In the genomic region with DNA sequence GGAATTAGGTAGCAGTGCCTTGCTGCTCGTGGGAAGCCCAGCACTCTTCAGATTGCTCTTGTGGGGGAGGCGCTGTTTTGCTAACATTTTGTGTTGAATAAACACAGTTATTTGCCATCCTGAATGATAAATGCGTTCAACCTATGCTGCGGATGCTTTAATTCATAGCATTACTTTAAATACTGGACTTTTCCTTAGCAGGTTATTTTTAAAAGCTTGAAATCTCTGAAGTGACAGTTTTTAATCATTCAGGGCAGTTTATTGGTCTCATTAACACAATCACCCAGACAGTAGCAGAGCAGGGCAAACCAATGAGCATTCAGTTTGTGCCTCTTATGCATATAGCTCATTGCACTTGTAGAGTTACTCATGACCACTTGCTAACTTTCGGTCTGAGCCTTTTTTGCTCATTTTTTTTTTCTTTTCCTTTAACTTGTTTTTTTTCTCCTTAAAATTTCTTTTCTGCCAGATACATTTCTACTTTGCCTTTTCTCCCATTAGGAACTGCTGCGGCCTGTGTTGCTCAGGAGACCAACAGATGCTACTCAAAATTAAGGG, we compare ENCODE assay signal across 19 cellular contexts. TPM values are rescaled to one million over a fixed set of nuclear protein-coding genes. Genes with fewer than 3 reads are reported as not detected.
DNase-seq lines count a peak whose midpoint lies in the region; ATAC-seq and TF ChIP-seq lines count a peak whose summit lies in the region.
"Had no signal": no experiment of that assay in that cellular context is flagged by ENCODE, and none has a peak within 500 bp of the region (broad histone marks: within the 10 kb centered on the region; RNA-seq: fewer than 3 reads in every experiment).

No MANE protein-coding gene starts in this region.

- no peaks in the 10 kb centered on the region for H3K36me3 Mint-ChIP-seq in osteocyte (ENCODE audit: unreplicated experiment)
- H3K36me3 Mint-ChIP-seq in type B pancreatic cell = no peaks in the 10 kb centered on the region
- H3K36me3 Mint-ChIP-seq: CD8-positive, alpha-beta T cell had no signal

- no peaks in the 10 kb centered on the region for H3K9me3 ChIP-seq in HEK293 (ENCODE audit: control insufficient read depth, insufficient read depth, low read depth, low read length)
- H3K9me3 ChIP-seq: A549, Caco-2 had no signal

- H3K4me1 Mint-ChIP-seq in osteocyte (ENCODE audit: unreplicated experiment) (peaks cover 10% of the 10 kb centered on the region), type B pancreatic cell (ENCODE audit: unreplicated experiment) (peaks cover 10% of the 10 kb centered on the region)

- no peaks in the 10 kb centered on the region for H3K9me3 Mint-ChIP-seq in osteocyte (ENCODE audit: unreplicated experiment)
- H3K9me3 Mint-ChIP-seq in type B pancreatic cell = no peaks in the 10 kb centered on the region
- H3K9me3 Mint-ChIP-seq: CD4-positive, alpha-beta T cell; CD8-positive, alpha-beta T cell had no signal

- peak; percentile 2 for DNase-seq in inferior parietal cortex (ENCODE audit: extremely low spot score)
- DNase-seq in osteocyte (ENCODE audit: extremely low spot score, unreplicated experiment) = peak; percentile 6
- DNase-seq in type B pancreatic cell (ENCODE audit: extremely low spot score, unreplicated experiment) = peak; percentile 4
- DNase-seq in UCSD-AML1 (lab: John Stamatoyannopoulos, UW; ENCODE audit: unreplicated experiment) = no peak
- DNase-seq in NCI-H510A treated with DMSO at 0.1 percent for 48 hours (lab: John Stamatoyannopoulos, UW) = no peak
- DNase-seq: AML-193; Caco-2; Calu3; CD4-positive, alpha-beta T cell; CD8-positive, alpha-beta T cell; DMS79 treated with DMSO at 0.1 percent for 48 hours; GF-D8 had no signal

- TF ChIP-seq CTCF in HEK293 (tag by site-specific recombination; IDR thresholded peaks at IDR 0.05) = no peak
- TF ChIP-seq CTCF in osteocyte (IDR thresholded peaks at IDR 0.05) = no peak
- no peak for TF ChIP-seq CTCF in type B pancreatic cell (conservative IDR thresholded peaks at IDR 0.05)

- no peaks in the 10 kb centered on the region for H3K36me3 ChIP-seq in HEK293 (ENCODE audit: control insufficient read depth in 2 of 2, insufficient read depth in 1 of 2, low read length in 2 of 2)
- H3K36me3 ChIP-seq: BLaER1 treated with 17β-estradiol and CSF1 and Interleukin-3, amounts not matched to agents 10 nM and 100 nM had no signal

- no peak overlapping the region for H3K27ac ChIP-seq in HEK293 (ENCODE audit: extremely low read depth, low read depth, low read length)
- H3K27ac ChIP-seq: 22Rv1; A549; BLaER1 treated with 17β-estradiol and CSF1 and Interleukin-3, amounts not matched to agents 10 nM and 100 nM; C4-2B had no signal

- POLR2A ChIA-PET in HEK293 (lab: Yijun Ruan, JAX) = no interaction called here

- no peak for ATAC-seq in GM18909 (IDR thresholded peaks at IDR 0.05; ENCODE audit: poor library complexity, unreplicated experiment)
- ATAC-seq: A549; CD8-positive, alpha-beta T cell had no signal

- CTCF ChIA-PET in HEK293 (lab: Yijun Ruan, JAX) = no interaction called here

- no peak overlapping the region for H3K4me3 ChIP-seq in HEK293 (ENCODE audit: low read depth, low read length)
- H3K4me3 ChIP-seq: A549; BLaER1 treated with 17β-estradiol and CSF1 and Interleukin-3, amounts not matched to agents 10 nM and 100 nM had no signal

- H3K27ac Mint-ChIP-seq in osteocyte (ENCODE audit: unreplicated experiment) (no peak overlapping the region), type B pancreatic cell (no peak overlapping the region)
- H3K27ac Mint-ChIP-seq: B cell; CD4-positive, alpha-beta T cell; CD8-positive, alpha-beta T cell had no signal

- H3K4me1 ChIP-seq in HEK293 (ENCODE audit: control insufficient read depth, insufficient read depth, low read length) = peaks cover 8% of the 10 kb centered on the region; the same call in 1 of the 2 replicates
- H3K4me1 ChIP-seq: A549 had no signal

- no peak overlapping the region for H3K4me3 Mint-ChIP-seq in osteocyte (ENCODE audit: unreplicated experiment)
- no peak overlapping the region for H3K4me3 Mint-ChIP-seq in type B pancreatic cell
- H3K4me3 Mint-ChIP-seq: B cell; CD4-positive, alpha-beta T cell; CD8-positive, alpha-beta T cell had no signal

- H3K27me3 Mint-ChIP-seq in osteocyte (ENCODE audit: unreplicated experiment) (peaks cover 42% of the 10 kb centered on the region), type B pancreatic cell (peaks cover 73% of the 10 kb centered on the region)

TF ChIP-seq in HEK293, 187 proteins besides CTCF, POLR2A, EP300 and RAD21 (continues in another document):
- TF ChIP-seq ZNF548 (tag by site-specific recombination; IDR thresholded peaks at IDR 0.05) = no peak
- TF ChIP-seq ZNF169 (tag by site-specific recombination; IDR thresholded peaks at IDR 0.05) = no peak
- TF ChIP-seq OSR2 (tag by site-specific recombination; IDR thresholded peaks at IDR 0.05) = peak; percentile 47; the same call in 1 of the 2 replicates
- TF ChIP-seq ZNF670 (tag by site-specific recombination; IDR thresholded peaks at IDR 0.05; ENCODE audit: low read depth) = no peak
- no peak for TF ChIP-seq ZNF629 (tag by site-specific recombination; IDR thresholded peaks at IDR 0.05)
- TF ChIP-seq, protein P1, sequence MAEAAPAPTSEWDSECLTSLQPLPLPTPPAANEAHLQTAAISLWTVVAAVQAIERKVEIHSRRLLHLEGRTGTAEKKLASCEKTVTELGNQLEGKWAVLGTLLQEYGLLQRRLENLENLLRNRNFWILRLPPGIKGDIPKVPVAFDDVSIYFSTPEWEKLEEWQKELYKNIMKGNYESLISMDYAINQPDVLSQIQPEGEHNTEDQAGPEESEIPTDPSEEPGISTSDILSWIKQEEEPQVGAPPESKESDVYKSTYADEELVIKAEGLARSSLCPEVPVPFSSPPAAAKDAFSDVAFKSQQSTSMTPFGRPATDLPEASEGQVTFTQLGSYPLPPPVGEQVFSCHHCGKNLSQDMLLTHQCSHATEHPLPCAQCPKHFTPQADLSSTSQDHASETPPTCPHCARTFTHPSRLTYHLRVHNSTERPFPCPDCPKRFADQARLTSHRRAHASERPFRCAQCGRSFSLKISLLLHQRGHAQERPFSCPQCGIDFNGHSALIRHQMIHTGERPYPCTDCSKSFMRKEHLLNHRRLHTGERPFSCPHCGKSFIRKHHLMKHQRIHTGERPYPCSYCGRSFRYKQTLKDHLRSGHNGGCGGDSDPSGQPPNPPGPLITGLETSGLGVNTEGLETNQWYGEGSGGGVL (tag by site-specific recombination; IDR thresholded peaks at IDR 0.05) = no peak
- no peak for TF ChIP-seq TRIM28 (IDR thresholded peaks at IDR 0.05; ENCODE audit: borderline replicate concordance, low read length)
- TF ChIP-seq ZNF175 (tag by site-specific recombination; IDR thresholded peaks at IDR 0.05) = no peak
- TF ChIP-seq, protein P2, sequence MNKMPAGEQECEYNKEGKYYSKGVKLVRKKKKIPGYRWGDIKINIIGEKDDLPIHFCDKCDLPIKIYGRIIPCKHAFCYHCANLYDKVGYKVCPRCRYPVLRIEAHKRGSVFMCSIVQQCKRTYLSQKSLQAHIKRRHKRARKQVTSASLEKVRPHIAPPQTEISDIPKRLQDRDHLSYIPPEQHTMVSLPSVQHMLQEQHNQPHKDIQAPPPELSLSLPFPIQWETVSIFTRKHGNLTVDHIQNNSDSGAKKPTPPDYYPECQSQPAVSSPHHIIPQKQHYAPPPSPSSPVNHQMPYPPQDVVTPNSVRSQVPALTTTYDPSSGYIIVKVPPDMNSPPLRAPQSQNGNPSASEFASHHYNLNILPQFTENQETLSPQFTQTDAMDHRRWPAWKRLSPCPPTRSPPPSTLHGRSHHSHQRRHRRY (tag by site-specific recombination; IDR thresholded peaks at IDR 0.05) = no peak
- TF ChIP-seq, protein P3, sequence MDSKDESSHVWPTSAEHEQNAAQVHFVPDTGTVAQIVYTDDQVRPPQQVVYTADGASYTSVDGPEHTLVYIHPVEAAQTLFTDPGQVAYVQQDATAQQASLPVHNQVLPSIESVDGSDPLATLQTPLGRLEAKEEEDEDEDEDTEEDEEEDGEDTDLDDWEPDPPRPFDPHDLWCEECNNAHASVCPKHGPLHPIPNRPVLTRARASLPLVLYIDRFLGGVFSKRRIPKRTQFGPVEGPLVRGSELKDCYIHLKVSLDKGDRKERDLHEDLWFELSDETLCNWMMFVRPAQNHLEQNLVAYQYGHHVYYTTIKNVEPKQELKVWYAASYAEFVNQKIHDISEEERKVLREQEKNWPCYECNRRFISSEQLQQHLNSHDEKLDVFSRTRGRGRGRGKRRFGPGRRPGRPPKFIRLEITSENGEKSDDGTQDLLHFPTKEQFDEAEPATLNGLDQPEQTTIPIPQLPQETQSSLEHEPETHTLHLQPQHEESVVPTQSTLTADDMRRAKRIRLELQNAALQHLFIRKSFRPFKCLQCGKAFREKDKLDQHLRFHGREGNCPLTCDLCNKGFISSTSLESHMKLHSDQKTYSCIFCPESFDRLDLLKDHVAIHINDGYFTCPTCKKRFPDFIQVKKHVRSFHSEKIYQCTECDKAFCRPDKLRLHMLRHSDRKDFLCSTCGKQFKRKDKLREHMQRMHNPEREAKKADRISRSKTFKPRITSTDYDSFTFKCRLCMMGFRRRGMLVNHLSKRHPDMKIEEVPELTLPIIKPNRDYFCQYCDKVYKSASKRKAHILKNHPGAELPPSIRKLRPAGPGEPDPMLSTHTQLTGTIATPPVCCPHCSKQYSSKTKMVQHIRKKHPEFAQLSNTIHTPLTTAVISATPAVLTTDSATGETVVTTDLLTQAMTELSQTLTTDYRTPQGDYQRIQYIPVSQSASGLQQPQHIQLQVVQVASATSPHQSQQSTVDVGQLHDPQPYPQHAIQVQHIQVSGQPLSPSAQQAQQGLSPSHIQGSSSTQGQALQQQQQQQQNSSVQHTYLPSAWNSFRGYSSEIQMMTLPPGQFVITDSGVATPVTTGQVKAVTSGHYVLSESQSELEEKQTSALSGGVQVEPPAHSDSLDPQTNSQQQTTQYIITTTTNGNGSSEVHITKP (tag by site-specific recombination; IDR thresholded peaks at IDR 0.05) = peak; percentile 48; the same call in 1 of the 2 replicates
- TF ChIP-seq, protein P4, sequence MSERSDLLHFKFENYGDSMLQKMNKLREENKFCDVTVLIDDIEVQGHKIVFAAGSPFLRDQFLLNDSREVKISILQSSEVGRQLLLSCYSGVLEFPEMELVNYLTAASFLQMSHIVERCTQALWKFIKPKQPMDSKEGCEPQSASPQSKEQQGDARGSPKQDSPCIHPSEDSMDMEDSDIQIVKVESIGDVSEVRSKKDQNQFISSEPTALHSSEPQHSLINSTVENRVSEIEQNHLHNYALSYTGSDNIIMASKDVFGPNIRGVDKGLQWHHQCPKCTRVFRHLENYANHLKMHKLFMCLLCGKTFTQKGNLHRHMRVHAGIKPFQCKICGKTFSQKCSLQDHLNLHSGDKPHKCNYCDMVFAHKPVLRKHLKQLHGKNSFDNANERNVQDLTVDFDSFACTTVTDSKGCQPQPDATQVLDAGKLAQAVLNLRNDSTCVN (tag by site-specific recombination; optimal IDR thresholded peaks at IDR 0.05) = no peak

RNA-seq across cellular contexts. Expression of a gene that starts 5.2 kb away (rescaled TPM):
- total RNA-seq in osteocyte = 0.18 and 0.46 TPM in 2 replicates
- total RNA-seq in type B pancreatic cell (ENCODE audit: low replicate concordance) = 1.8 and 2.5 TPM in 2 replicates
- total RNA-seq: B cell; Caco-2; Calu3; CD8-positive, alpha-beta T cell had no signal

Comparison
In these comparisons a context has a peak if more than half of its experiments do, and no peak if none do; other contexts are left out.
1. DNase-seq: peak in inferior parietal cortex (single experiment), osteocyte (single experiment) and type B pancreatic cell (single experiment); none in UCSD-AML1 (single experiment) and NCI-H510A treated with DMSO at 0.1 percent for 48 hours (single experiment).